1 cellular context compared by ENCODE assay signal in genomic region chr7:155644178-155644970, GRCh38.
TF ChIP-seq lines count a peak whose summit lies in the region.

RBM33 (plus strand) TSS chr7:155644661; CDS start chr7:155644877, 216 bp downstream.

TF ChIP-seq in HepG2, 621 proteins besides CTCF, POLR2A, EP300 and RAD21 (continued from another document and continues in another):
- TF ChIP-seq NFE2L2 (IDR thresholded peaks at IDR 0.05; ENCODE audit: low read length) (no peak), SALL1 (CRISPR knock-in tag; IDR thresholded peaks at IDR 0.05) (peak; percentile 69), FOXK1 (CRISPR knock-in tag; IDR thresholded peaks at IDR 0.05; ENCODE audit: borderline replicate concordance, low read depth) (peak; percentile 65; the same call in 1 of the 2 replicates), JARID2 (CRISPR knock-in tag; IDR thresholded peaks at IDR 0.05; ENCODE audit: insufficient replicate concordance) (no peak), ZSCAN31 (CRISPR knock-in tag; IDR thresholded peaks at IDR 0.05; ENCODE audit: low read depth) (peak; percentile 81; the same call in 1 of the 2 replicates), SMARCC2 (IDR thresholded peaks at IDR 0.05) (no peak), KDM6A (CRISPR knock-in tag; IDR thresholded peaks at IDR 0.05; ENCODE audit: low read depth) (0 out of 2 replicates have a peak, but pooled peaks have one; percentile 7), ZNF773 (CRISPR knock-in tag; IDR thresholded peaks at IDR 0.05; ENCODE audit: borderline replicate concordance) (peak; percentile 49; the same call in 1 of the 2 replicates), ZC3H4 (CRISPR knock-in tag; IDR thresholded peaks at IDR 0.05; ENCODE audit: borderline replicate concordance) (no peak), CERS6 (CRISPR knock-in tag; IDR thresholded peaks at IDR 0.05) (0 out of 2 replicates have a peak, but pooled peaks have one; percentile 48), NCOR1 (IDR thresholded peaks at IDR 0.05; ENCODE audit: borderline replicate concordance, low read length) (peak; percentile 52; the same call in 1 of the 2 replicates), USF2 (IDR thresholded peaks at IDR 0.05; ENCODE audit: low read depth, low read length) (no peak), USF2 (CRISPR knock-in tag; IDR thresholded peaks at IDR 0.05; ENCODE audit: borderline replicate concordance) (no peak), RNF2 (conservative IDR thresholded peaks at IDR 0.05; ENCODE audit: low read depth) (no peak), NR2F1 (CRISPR knock-in tag; IDR thresholded peaks at IDR 0.05) (peak in 1 of 2 experiments; percentile 43; a peak in 1 of 4 replicates), ZNF260 (CRISPR knock-in tag; IDR thresholded peaks at IDR 0.05; ENCODE audit: borderline replicate concordance, low read depth) (no peak), HINFP (CRISPR knock-in tag; IDR thresholded peaks at IDR 0.05; ENCODE audit: low read depth) (peak; percentile 66; the same call in 1 of the 2 replicates), ZNF501 (CRISPR knock-in tag; IDR thresholded peaks at IDR 0.05) (peak; percentile 21; the same call in 1 of the 2 replicates), ZNF570 (CRISPR knock-in tag; IDR thresholded peaks at IDR 0.05; ENCODE audit: borderline replicate concordance) (no peak), CBFB (CRISPR knock-in tag; IDR thresholded peaks at IDR 0.05) (no peak), TMF1 (CRISPR knock-in tag; IDR thresholded peaks at IDR 0.05; ENCODE audit: low read depth) (peak; percentile 85), NR1H2 (CRISPR knock-in tag; IDR thresholded peaks at IDR 0.05; ENCODE audit: borderline replicate concordance, low read depth) (no peak; the same call in 1 of the 2 replicates), TOE1 (CRISPR knock-in tag; IDR thresholded peaks at IDR 0.05) (peak; percentile 25; the same call in 1 of the 2 replicates), LCORL (IDR thresholded peaks at IDR 0.05) (no peak), LCORL (CRISPR knock-in tag; IDR thresholded peaks at IDR 0.05) (peak; percentile 72), SAFB2 (CRISPR knock-in tag; IDR thresholded peaks at IDR 0.05; ENCODE audit: borderline replicate concordance, low read depth) (peak; percentile 89; the same call in 1 of the 2 replicates), PHF8 (CRISPR knock-in tag; IDR thresholded peaks at IDR 0.05) (peak; percentile 95), ZNF552 (CRISPR knock-in tag; IDR thresholded peaks at IDR 0.05; ENCODE audit: borderline replicate concordance) (0 out of 2 replicates have a peak, but pooled peaks have one; percentile 69), HDAC1 (CRISPR knock-in tag; IDR thresholded peaks at IDR 0.05) (peak; percentile 24; the same call in 1 of the 2 replicates), SNAPC2 (CRISPR knock-in tag; IDR thresholded peaks at IDR 0.05) (no peak), BORCS8-MEF2B (CRISPR knock-in tag; IDR thresholded peaks at IDR 0.05) (peak; percentile 12; the same call in 1 of the 2 replicates), ARNT2 (CRISPR knock-in tag; IDR thresholded peaks at IDR 0.05; ENCODE audit: low read depth) (peak; percentile 25; the same call in 1 of the 2 replicates), PCBP1 (IDR thresholded peaks at IDR 0.05; ENCODE audit: borderline replicate concordance, low read depth, low read length) (0 out of 2 replicates have a peak, but pooled peaks have one; percentile 37), ZNF780A (CRISPR knock-in tag; IDR thresholded peaks at IDR 0.05) (peak; percentile 82; the same call in 1 of the 2 replicates), SIN3B (IDR thresholded peaks at IDR 0.05; ENCODE audit: low read length) (no peak; the same call in 1 of the 2 replicates), ZFYVE20 (CRISPR knock-in tag; IDR thresholded peaks at IDR 0.05; ENCODE audit: borderline replicate concordance, low read depth) (no peak), SP1 (IDR thresholded peaks at IDR 0.05) (no peak), SP1 (CRISPR knock-in tag; IDR thresholded peaks at IDR 0.05) (peak; percentile 21; the same call in 1 of the 2 replicates), ZNF451 (CRISPR knock-in tag; IDR thresholded peaks at IDR 0.05) (peak; percentile 54; the same call in 1 of the 2 replicates), ZFP1 (CRISPR knock-in tag; IDR thresholded peaks at IDR 0.05) (0 out of 2 replicates have a peak, but pooled peaks have one; percentile 17)
- TF ChIP-seq, protein P1, sequence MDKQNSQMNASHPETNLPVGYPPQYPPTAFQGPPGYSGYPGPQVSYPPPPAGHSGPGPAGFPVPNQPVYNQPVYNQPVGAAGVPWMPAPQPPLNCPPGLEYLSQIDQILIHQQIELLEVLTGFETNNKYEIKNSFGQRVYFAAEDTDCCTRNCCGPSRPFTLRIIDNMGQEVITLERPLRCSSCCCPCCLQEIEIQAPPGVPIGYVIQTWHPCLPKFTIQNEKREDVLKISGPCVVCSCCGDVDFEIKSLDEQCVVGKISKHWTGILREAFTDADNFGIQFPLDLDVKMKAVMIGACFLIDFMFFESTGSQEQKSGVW (CRISPR knock-in tag; IDR thresholded peaks at IDR 0.05; ENCODE audit: borderline replicate concordance): no peak
- TF ChIP-seq, protein P2, sequence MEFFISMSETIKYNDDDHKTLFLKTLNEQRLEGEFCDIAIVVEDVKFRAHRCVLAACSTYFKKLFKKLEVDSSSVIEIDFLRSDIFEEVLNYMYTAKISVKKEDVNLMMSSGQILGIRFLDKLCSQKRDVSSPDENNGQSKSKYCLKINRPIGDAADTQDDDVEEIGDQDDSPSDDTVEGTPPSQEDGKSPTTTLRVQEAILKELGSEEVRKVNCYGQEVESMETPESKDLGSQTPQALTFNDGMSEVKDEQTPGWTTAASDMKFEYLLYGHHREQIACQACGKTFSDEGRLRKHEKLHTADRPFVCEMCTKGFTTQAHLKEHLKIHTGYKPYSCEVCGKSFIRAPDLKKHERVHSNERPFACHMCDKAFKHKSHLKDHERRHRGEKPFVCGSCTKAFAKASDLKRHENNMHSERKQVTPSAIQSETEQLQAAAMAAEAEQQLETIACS (CRISPR knock-in tag; IDR thresholded peaks at IDR 0.05): peak; percentile 96
- TF ChIP-seq, protein P3, sequence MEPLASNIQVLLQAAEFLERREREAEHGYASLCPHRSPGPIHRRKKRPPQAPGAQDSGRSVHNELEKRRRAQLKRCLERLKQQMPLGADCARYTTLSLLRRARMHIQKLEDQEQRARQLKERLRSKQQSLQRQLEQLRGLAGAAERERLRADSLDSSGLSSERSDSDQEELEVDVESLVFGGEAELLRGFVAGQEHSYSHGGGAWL (CRISPR knock-in tag; IDR thresholded peaks at IDR 0.05): peak; percentile 76
- TF ChIP-seq, protein P4, sequence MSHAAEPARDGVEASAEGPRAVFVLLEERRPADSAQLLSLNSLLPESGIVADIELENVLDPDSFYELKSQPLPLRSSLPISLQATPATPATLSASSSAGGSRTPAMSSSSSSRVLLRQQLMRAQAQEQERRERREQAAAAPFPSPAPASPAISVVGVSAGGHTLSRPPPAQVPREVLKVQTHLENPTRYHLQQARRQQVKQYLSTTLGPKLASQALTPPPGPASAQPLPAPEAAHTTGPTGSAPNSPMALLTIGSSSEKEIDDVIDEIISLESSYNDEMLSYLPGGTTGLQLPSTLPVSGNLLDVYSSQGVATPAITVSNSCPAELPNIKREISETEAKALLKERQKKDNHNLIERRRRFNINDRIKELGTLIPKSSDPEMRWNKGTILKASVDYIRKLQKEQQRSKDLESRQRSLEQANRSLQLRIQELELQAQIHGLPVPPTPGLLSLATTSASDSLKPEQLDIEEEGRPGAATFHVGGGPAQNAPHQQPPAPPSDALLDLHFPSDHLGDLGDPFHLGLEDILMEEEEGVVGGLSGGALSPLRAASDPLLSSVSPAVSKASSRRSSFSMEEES (CRISPR knock-in tag; IDR thresholded peaks at IDR 0.05): peak; percentile 40; the same call in 1 of the 2 replicates
- TF ChIP-seq, protein P5, sequence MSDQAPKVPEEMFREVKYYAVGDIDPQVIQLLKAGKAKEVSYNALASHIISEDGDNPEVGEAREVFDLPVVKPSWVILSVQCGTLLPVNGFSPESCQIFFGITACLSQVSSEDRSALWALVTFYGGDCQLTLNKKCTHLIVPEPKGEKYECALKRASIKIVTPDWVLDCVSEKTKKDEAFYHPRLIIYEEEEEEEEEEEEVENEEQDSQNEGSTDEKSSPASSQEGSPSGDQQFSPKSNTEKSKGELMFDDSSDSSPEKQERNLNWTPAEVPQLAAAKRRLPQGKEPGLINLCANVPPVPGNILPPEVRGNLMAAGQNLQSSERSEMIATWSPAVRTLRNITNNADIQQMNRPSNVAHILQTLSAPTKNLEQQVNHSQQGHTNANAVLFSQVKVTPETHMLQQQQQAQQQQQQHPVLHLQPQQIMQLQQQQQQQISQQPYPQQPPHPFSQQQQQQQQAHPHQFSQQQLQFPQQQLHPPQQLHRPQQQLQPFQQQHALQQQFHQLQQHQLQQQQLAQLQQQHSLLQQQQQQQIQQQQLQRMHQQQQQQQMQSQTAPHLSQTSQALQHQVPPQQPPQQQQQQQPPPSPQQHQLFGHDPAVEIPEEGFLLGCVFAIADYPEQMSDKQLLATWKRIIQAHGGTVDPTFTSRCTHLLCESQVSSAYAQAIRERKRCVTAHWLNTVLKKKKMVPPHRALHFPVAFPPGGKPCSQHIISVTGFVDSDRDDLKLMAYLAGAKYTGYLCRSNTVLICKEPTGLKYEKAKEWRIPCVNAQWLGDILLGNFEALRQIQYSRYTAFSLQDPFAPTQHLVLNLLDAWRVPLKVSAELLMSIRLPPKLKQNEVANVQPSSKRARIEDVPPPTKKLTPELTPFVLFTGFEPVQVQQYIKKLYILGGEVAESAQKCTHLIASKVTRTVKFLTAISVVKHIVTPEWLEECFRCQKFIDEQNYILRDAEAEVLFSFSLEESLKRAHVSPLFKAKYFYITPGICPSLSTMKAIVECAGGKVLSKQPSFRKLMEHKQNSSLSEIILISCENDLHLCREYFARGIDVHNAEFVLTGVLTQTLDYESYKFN (CRISPR knock-in tag; conservative IDR thresholded peaks at IDR 0.05): peak; percentile 24
- TF ChIP-seq, protein P6, sequence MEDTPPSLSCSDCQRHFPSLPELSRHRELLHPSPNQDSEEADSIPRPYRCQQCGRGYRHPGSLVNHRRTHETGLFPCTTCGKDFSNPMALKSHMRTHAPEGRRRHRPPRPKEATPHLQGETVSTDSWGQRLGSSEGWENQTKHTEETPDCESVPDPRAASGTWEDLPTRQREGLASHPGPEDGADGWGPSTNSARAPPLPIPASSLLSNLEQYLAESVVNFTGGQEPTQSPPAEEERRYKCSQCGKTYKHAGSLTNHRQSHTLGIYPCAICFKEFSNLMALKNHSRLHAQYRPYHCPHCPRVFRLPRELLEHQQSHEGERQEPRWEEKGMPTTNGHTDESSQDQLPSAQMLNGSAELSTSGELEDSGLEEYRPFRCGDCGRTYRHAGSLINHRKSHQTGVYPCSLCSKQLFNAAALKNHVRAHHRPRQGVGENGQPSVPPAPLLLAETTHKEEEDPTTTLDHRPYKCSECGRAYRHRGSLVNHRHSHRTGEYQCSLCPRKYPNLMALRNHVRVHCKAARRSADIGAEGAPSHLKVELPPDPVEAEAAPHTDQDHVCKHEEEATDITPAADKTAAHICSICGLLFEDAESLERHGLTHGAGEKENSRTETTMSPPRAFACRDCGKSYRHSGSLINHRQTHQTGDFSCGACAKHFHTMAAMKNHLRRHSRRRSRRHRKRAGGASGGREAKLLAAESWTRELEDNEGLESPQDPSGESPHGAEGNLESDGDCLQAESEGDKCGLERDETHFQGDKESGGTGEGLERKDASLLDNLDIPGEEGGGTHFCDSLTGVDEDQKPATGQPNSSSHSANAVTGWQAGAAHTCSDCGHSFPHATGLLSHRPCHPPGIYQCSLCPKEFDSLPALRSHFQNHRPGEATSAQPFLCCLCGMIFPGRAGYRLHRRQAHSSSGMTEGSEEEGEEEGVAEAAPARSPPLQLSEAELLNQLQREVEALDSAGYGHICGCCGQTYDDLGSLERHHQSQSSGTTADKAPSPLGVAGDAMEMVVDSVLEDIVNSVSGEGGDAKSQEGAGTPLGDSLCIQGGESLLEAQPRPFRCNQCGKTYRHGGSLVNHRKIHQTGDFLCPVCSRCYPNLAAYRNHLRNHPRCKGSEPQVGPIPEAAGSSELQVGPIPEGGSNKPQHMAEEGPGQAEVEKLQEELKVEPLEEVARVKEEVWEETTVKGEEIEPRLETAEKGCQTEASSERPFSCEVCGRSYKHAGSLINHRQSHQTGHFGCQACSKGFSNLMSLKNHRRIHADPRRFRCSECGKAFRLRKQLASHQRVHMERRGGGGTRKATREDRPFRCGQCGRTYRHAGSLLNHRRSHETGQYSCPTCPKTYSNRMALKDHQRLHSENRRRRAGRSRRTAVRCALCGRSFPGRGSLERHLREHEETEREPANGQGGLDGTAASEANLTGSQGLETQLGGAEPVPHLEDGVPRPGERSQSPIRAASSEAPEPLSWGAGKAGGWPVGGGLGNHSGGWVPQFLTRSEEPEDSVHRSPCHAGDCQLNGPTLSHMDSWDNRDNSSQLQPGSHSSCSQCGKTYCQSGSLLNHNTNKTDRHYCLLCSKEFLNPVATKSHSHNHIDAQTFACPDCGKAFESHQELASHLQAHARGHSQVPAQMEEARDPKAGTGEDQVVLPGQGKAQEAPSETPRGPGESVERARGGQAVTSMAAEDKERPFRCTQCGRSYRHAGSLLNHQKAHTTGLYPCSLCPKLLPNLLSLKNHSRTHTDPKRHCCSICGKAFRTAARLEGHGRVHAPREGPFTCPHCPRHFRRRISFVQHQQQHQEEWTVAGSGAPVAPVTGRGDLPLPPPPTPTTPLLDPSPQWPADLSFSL (CRISPR knock-in tag; IDR thresholded peaks at IDR 0.05): no peak
